19 cellular contexts compared by ENCODE assay signal in genomic region chr4:158079661-158080060, GRCh38.
DNase-seq lines count a peak whose midpoint lies in the region; TF ChIP-seq lines count a peak whose summit lies in the region.
"Had no signal": no experiment of that assay in that cellular context is flagged by ENCODE, and none has a peak within 500 bp of the region (broad histone marks: within the 10 kb centered on the region; RNA-seq: fewer than 3 reads in every experiment).

No MANE protein-coding gene starts in this region.

- H3K9me3 ChIP-seq in left ventricle myocardium inferior (replicated peaks) (no peaks in the 10 kb centered on the region), sigmoid colon (no peaks in the 10 kb centered on the region)
- H3K9me3 ChIP-seq: MG63, Peyer's patch, SK-N-SH had no signal

- no peak for TF ChIP-seq EP300 in sigmoid colon (IDR thresholded peaks at IDR 0.05)

- peaks cover 9% of the 10 kb centered on the region for H3K4me1 ChIP-seq in left ventricle myocardium inferior
- peaks cover 0 to 17% (median 7%) of the 10 kb centered on the region in 4 donors for H3K4me1 ChIP-seq in sigmoid colon
- H3K4me1 ChIP-seq: Peyer's patch had no signal

- H3K27ac ChIP-seq in left ventricle myocardium inferior (replicated peaks) = peak overlapping the region; percentile 53
- H3K27ac ChIP-seq in sigmoid colon = peak overlapping the region in 2 of 4 donors; percentile 7 to 58
- H3K27ac ChIP-seq: Peyer's patch, VCaP had no signal

- no peak overlapping the region for H3K4me3 ChIP-seq in left ventricle myocardium inferior
- H3K4me3 ChIP-seq in sigmoid colon = no peak overlapping the region
- H3K4me3 ChIP-seq in H7 (ENCODE audit: insufficient read depth, low read depth, low read length) = no peak overlapping the region
- H3K4me3 ChIP-seq: MG63, Peyer's patch had no signal

- 79 to 85% methylated on average over 2 of the region's 2 CpGs for WGBS in sigmoid colon, 2 donors

- no peaks in the 10 kb centered on the region for H3K27me3 ChIP-seq in left ventricle myocardium inferior (ENCODE audit: low read depth)
- no peaks in the 10 kb centered on the region for H3K27me3 ChIP-seq in sigmoid colon
- H3K27me3 ChIP-seq in H7 (ENCODE audit: control insufficient read depth, insufficient read depth, low read length) = no peaks in the 10 kb centered on the region
- H3K27me3 ChIP-seq: MG63, Peyer's patch had no signal

- no peak for TF ChIP-seq CTCF in left ventricle myocardium inferior (IDR thresholded peaks at IDR 0.05; ENCODE audit: borderline replicate concordance)
- no peak for TF ChIP-seq CTCF in sigmoid colon (IDR thresholded peaks at IDR 0.05)

- no peak for TF ChIP-seq POLR2A in sigmoid colon (IDR thresholded peaks at IDR 0.05)

- intact Hi-C loops in left ventricle myocardium inferior (cut with micrococcal nuclease) (no loop called here), sigmoid colon (cut with DNase I) (no loop called here)

- H3K36me3 ChIP-seq in left ventricle myocardium inferior (no peaks in the 10 kb centered on the region), sigmoid colon (no peaks in the 10 kb centered on the region), H7 (replicated peaks; ENCODE audit: control insufficient read depth, insufficient read depth, low read length) (no peaks in the 10 kb centered on the region)
- H3K36me3 ChIP-seq: MG63, Peyer's patch had no signal

- DNase-seq in GM04503 (ENCODE audit: low read depth) = peak; percentile 38
- peak; percentile 71 for DNase-seq in NCI-H524 treated with DMSO at 0.1 percent for 48 hours (lab: John Stamatoyannopoulos, UW)
- no peak for DNase-seq in left ventricle myocardium inferior
- peak; percentile 68 for DNase-seq in sigmoid colon
- no peak for DNase-seq in activated CD8-positive, alpha-beta memory T cell treated with anti-CD3 and anti-CD28 coated beads for 24 hours
- DNase-seq in superior temporal gyrus (ENCODE audit: extremely low spot score) = no peak
- no peak for DNase-seq in H7
- DNase-seq: activated CD4-positive, alpha-beta T cell treated with anti-CD3 and anti-CD28 coated beads, Interleukin-2, amount 10 ng/mL, durations not matched to agents 24 days and 14 days; CD4-positive, CD25-positive, alpha-beta regulatory T cell; central memory CD4-positive, alpha-beta T cell; head of caudate nucleus; MG63; naive thymus-derived CD4-positive, alpha-beta T cell; NCI-H2107; Peyer's patch; SK-N-SH; stimulated activated CD4-positive, alpha-beta T cell treated with anti-CD3 and anti-CD28 coated beads, Interleukin-4, amount 100 ng/mL, for 4 hours; stimulated activated naive CD4-positive, alpha-beta T cell had no signal

Comparison
In these comparisons a context has a peak if more than half of its experiments do, and no peak if none do; other contexts are left out.
1. DNase-seq: peak in GM04503 (single experiment), NCI-H524 treated with DMSO at 0.1 percent for 48 hours (single experiment) and sigmoid colon (single experiment); none in left ventricle myocardium inferior (single experiment), activated CD8-positive, alpha-beta memory T cell treated with anti-CD3 and anti-CD28 coated beads for 24 hours (single experiment), superior temporal gyrus (single experiment) and H7 (single experiment).